ENCODE assay signal across 14 cellular contexts in the genomic region with DNA sequence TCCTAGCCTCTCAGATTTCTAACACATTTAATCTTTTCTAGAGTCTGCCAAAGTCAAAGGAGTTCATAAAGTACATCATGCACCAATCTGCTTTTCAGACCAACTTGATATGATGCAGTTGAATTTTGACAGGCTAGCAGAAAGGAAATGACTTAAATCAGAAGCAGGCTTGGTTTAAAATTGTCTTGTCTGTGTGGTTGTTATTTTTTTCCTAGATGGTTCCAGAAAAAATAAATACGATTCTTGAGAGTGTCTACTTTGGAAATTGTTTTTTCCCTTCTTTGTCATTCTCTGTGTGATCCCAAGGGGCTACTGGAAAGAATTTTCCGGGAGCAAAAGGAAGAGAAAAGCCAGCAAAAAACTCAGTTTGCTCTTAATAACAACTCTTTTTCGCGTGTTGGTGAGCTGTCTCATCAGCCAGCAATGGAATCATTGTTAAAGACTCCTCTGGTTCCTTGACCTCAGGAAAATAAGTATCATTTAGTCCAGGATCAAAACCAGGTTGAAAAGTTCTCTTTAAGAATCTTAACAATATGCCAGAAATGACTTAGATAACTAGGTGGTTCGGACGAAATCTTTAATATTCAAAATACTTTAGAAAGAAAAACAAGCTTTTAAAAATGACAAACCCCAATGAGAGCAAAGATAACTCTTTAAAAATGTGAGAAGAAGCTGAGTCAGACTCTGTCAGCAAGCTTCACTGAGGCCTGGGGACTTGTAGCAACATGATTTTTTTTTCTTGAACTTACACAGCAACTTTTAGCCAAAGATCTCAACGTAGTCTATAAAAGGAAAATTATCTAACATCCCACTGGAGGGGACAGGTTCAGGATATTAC. TPM values are rescaled to one million over a fixed set of nuclear protein-coding genes. Genes with fewer than 3 reads are reported as not detected.
DNase-seq lines count a peak whose midpoint lies in the region; ATAC-seq and TF ChIP-seq lines count a peak whose summit lies in the region.
"Had no signal": no experiment of that assay in that cellular context is flagged by ENCODE, and none has a peak within 500 bp of the region (broad histone marks: within the 10 kb centered on the region; RNA-seq: fewer than 3 reads in every experiment).

No MANE protein-coding gene starts in this region.

- no peaks in the 10 kb centered on the region for H3K9me3 ChIP-seq in MM.1S (replicated peaks; ENCODE audit: insufficient read depth, low read length)
- no peaks in the 10 kb centered on the region for H3K9me3 ChIP-seq in endodermal cell (ENCODE audit: control insufficient read depth, low read length)
- no peaks in the 10 kb centered on the region for H3K9me3 ChIP-seq in left lung
- no peaks in the 10 kb centered on the region for H3K9me3 ChIP-seq in thyroid gland
- no peaks in the 10 kb centered on the region for H3K9me3 ChIP-seq in prostate gland

- TF ChIP-seq POLR2A in thyroid gland (IDR thresholded peaks at IDR 0.05), result no peak
- no peak for TF ChIP-seq POLR2A in prostate gland (IDR thresholded peaks at IDR 0.05)

- H3F3A ChIP-seq in MM.1S (ENCODE audit: insufficient read depth, low read length), result no peaks in the 10 kb centered on the region

- H3K36me3 Mint-ChIP-seq in endodermal cell (ENCODE audit: low read depth), result no peaks in the 10 kb centered on the region
- H3K36me3 Mint-ChIP-seq: stimulated activated effector memory CD8-positive, alpha-beta T cell treated with anti-CD3 and anti-CD28 coated beads, Interleukin-12 subunit alpha, Interleukin-12 subunit beta, amount 100 ng/mL, for 72 hours had no signal

- intact Hi-C loops in left lung (cut with DNase I), result no loop called here
- intact Hi-C loops in thyroid gland (cut with DNase I), result no loop called here
- intact Hi-C loops in prostate gland (cut with DNase I), result no loop called here

- H2AFZ ChIP-seq in MM.1S (ENCODE audit: low read length), result no peak overlapping the region

- no peak overlapping the region for H3K4me3 ChIP-seq in MM.1S (ENCODE audit: low read length)
- no peak overlapping the region for H3K4me3 ChIP-seq in endodermal cell (ENCODE audit: low read length)
- H3K4me3 ChIP-seq in left lung, result no peak overlapping the region
- no peak overlapping the region for H3K4me3 ChIP-seq in thyroid gland (replicated peaks in 1 of 3)
- no peak overlapping the region for H3K4me3 ChIP-seq in prostate gland

- H3K27ac Mint-ChIP-seq in endodermal cell, result no peak overlapping the region
- H3K27ac Mint-ChIP-seq: activated CD8-positive, alpha-beta T cell treated with anti-CD3 and anti-CD28 coated beads for 36 hours; stimulated activated effector memory CD8-positive, alpha-beta T cell treated with anti-CD3 and anti-CD28 coated beads, Interleukin-12 subunit alpha, Interleukin-12 subunit beta, amount 100 ng/mL, for 72 hours had no signal

- no peaks in the 10 kb centered on the region for H3K36me3 ChIP-seq in MM.1S (replicated peaks; ENCODE audit: insufficient read depth, low read length)
- H3K36me3 ChIP-seq in endodermal cell (ENCODE audit: control insufficient read depth, insufficient read depth, low read length), result no peaks in the 10 kb centered on the region
- H3K36me3 ChIP-seq in left lung, result no peaks in the 10 kb centered on the region
- H3K36me3 ChIP-seq in thyroid gland, result no peaks in the 10 kb centered on the region
- no peaks in the 10 kb centered on the region for H3K36me3 ChIP-seq in prostate gland

- H4K20me1 ChIP-seq in MM.1S (ENCODE audit: insufficient read depth, low read length), result no peaks in the 10 kb centered on the region

- H3K4me2 ChIP-seq in MM.1S (ENCODE audit: low read depth, low read length), result no peak overlapping the region

- ATAC-seq in left lung (peak; percentile 23), HG02885 (IDR thresholded peaks at IDR 0.05; ENCODE audit: poor library complexity, unreplicated experiment) (no peak), HG03342 (IDR thresholded peaks at IDR 0.05; ENCODE audit: unreplicated experiment) (no peak)
- ATAC-seq: activated CD8-positive, alpha-beta T cell treated with anti-CD3 and anti-CD28 coated beads for 36 hours; stimulated activated effector memory CD8-positive, alpha-beta T cell treated with anti-CD3 and anti-CD28 coated beads, Interleukin-12 subunit alpha, Interleukin-12 subunit beta, amount 100 ng/mL, for 72 hours had no signal

- H3K4me3 Mint-ChIP-seq in endodermal cell, result no peak overlapping the region
- H3K4me3 Mint-ChIP-seq: activated CD8-positive, alpha-beta T cell treated with anti-CD3 and anti-CD28 coated beads for 36 hours; central memory CD8-positive, alpha-beta T cell; H9; stimulated activated effector memory CD8-positive, alpha-beta T cell treated with anti-CD3 and anti-CD28 coated beads, Interleukin-12 subunit alpha, Interleukin-12 subunit beta, amount 100 ng/mL, for 72 hours had no signal

- H3K79me2 ChIP-seq in MM.1S (ENCODE audit: low read length), result no peaks in the 10 kb centered on the region

- H3K9ac ChIP-seq in MM.1S (ENCODE audit: low read length) (no peak overlapping the region), endodermal cell (ENCODE audit: extremely low read depth, low read length, poor library complexity, severe bottlenecking) (no peak overlapping the region)

- peaks cover 13% of the 10 kb centered on the region for H3K4me1 ChIP-seq in MM.1S (ENCODE audit: low read length)
- H3K4me1 ChIP-seq in endodermal cell (ENCODE audit: control insufficient read depth, insufficient read depth, low read length), result no peaks in the 10 kb centered on the region
- H3K4me1 ChIP-seq in left lung, result peaks cover 0 to 10% of the 10 kb centered on the region in 2 donors
- H3K4me1 ChIP-seq in thyroid gland, result peaks cover 0 to 3% of the 10 kb centered on the region in 2 donors
- H3K4me1 ChIP-seq in prostate gland (replicated peaks), result no peaks in the 10 kb centered on the region

- H3K27me3 ChIP-seq in MM.1S (replicated peaks; ENCODE audit: insufficient read depth, low read length) (no peaks in the 10 kb centered on the region), endodermal cell (ENCODE audit: control insufficient read depth, insufficient read depth, low read length, poor library complexity, severe bottlenecking) (no peaks in the 10 kb centered on the region), left lung (no peaks in the 10 kb centered on the region), thyroid gland (no peaks in the 10 kb centered on the region), prostate gland (replicated peaks; ENCODE audit: insufficient read depth) (no peaks in the 10 kb centered on the region)

- no peaks in the 10 kb centered on the region for H3K9me3 Mint-ChIP-seq in endodermal cell
- H3K9me3 Mint-ChIP-seq: activated CD8-positive, alpha-beta T cell treated with anti-CD3 and anti-CD28 coated beads for 36 hours; central memory CD8-positive, alpha-beta T cell; H9; stimulated activated effector memory CD8-positive, alpha-beta T cell treated with anti-CD3 and anti-CD28 coated beads, Interleukin-12 subunit alpha, Interleukin-12 subunit beta, amount 100 ng/mL, for 72 hours had no signal

- DNase-seq in MM.1S (peak; percentile 40), endodermal cell (no peak), left lung (no peak), thyroid gland (no peak), prostate gland (ENCODE audit: low spot score) (no peak)
- no peak for DNase-seq in activated CD8-positive, alpha-beta memory T cell treated with anti-CD3 and anti-CD28 coated beads for 24 hours
- DNase-seq: activated CD8-positive, alpha-beta T cell treated with anti-CD3 and anti-CD28 coated beads for 36 hours; DMS79 treated with DMSO at 0.1 percent for 48 hours; H9; small intestine had no signal

- TF ChIP-seq CTCF in MM.1S (IDR thresholded peaks at IDR 0.05; ENCODE audit: low read length), result no peak
- no peak for TF ChIP-seq CTCF in endodermal cell (conservative IDR thresholded peaks at IDR 0.05)
- TF ChIP-seq CTCF in left lung (IDR thresholded peaks at IDR 0.05), result no peak
- TF ChIP-seq CTCF in thyroid gland (IDR thresholded peaks at IDR 0.05), result no peak
- TF ChIP-seq CTCF in prostate gland (IDR thresholded peaks at IDR 0.05), result no peak

- WGBS in endodermal cell (ENCODE audit: insufficient coverage in 1 of 2, insufficient read length in 1 of 2), 2 experiments, result 76 to 85% methylated on average over 5 to 7 of the region's 7 CpGs
- WGBS in thyroid gland, 2 donors, result 39 to 49% methylated on average over 7 of the region's 7 CpGs
- 21% methylated on average over 7 of the region's 7 CpGs for WGBS in prostate gland

- no peaks in the 10 kb centered on the region for H3K27me3 Mint-ChIP-seq in endodermal cell (ENCODE audit: insufficient read depth)
- H3K27me3 Mint-ChIP-seq: activated CD8-positive, alpha-beta T cell treated with anti-CD3 and anti-CD28 coated beads for 36 hours had no signal

- H3K9me2 ChIP-seq in MM.1S (replicated peaks; ENCODE audit: insufficient read depth, low read length), result no peaks in the 10 kb centered on the region

- peaks cover 3% of the 10 kb centered on the region for H3K4me1 Mint-ChIP-seq in endodermal cell
- H3K4me1 Mint-ChIP-seq: central memory CD8-positive, alpha-beta T cell; stimulated activated effector memory CD8-positive, alpha-beta T cell treated with anti-CD3 and anti-CD28 coated beads, Interleukin-12 subunit alpha, Interleukin-12 subunit beta, amount 100 ng/mL, for 72 hours had no signal

- H3K27ac ChIP-seq in MM.1S (ENCODE audit: low read length) (no peak overlapping the region), endodermal cell (ENCODE audit: low read depth, low read length) (peak overlapping the region; percentile 2), left lung (peak overlapping the region; percentile 50 to 74), thyroid gland (peak overlapping the region; percentile 49 to 71 (median 49)), prostate gland (peak overlapping the region in 1 of 2 donors; percentile 17)

RNA-seq across cellular contexts. Expression of gene GAB1, which starts 49.7 kb away (rescaled TPM):
- total RNA-seq in endodermal cell (10 to 100 TPM; 28.3 to 33.3 TPM), left lung (10 to 100 TPM; 43.5 to 54.1 TPM), thyroid gland (10 to 100 TPM; 20.3 to 40.8 (median 32.5) TPM), prostate gland (10 to 100 TPM; 13.7 to 61.1 TPM)
- polyA plus RNA-seq in endodermal cell (2013, experiment 1 of 2), result 21.4 TPM
- 21.2 TPM for polyA plus RNA-seq in endodermal cell (2013, experiment 2 of 2)
